Comparison of ENCODE assay signal across 1 cellular context in the genomic region with DNA sequence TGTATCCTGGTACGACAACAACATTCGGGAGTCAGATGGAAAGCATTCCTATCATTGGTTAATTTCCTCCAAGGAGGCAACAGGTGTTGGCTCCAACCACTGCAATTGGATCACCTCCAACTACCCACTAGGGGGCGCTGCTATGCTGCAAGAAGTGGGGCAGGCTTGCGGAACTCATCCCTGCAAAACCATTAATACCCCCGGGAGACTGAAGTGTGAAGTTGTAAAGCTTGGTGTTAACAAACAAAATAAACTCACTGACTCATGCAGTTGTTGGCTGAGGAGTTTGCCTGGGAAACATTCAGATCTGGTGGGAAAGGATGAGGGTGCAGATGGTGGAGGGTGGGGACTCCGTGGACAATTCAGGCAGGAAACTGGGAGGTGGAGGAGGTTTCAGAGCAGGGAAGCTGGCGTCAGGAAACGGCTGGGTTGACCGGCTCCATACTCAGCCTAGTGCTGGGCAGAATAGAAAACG.
A peak's percentile ranks its signal among the peaks of the same experiment; 100 is the strongest.
TF ChIP-seq lines count a peak whose summit lies in the region.

No MANE protein-coding gene starts in this region.

TF ChIP-seq in HepG2, 621 proteins besides CTCF, POLR2A, EP300 and RAD21 (continued from another document):
- TF ChIP-seq NR0B2 (CRISPR knock-in tag; IDR thresholded peaks at IDR 0.05): peak; percentile 74; the same call in 1 of the 2 replicates
- TF ChIP-seq ZNF776 (CRISPR knock-in tag; IDR thresholded peaks at IDR 0.05): peak; percentile 57; the same call in 1 of the 2 replicates
- TF ChIP-seq DNMT3B (CRISPR knock-in tag; conservative IDR thresholded peaks at IDR 0.05): no peak
- peak; percentile 42; the same call in 1 of the 2 replicates for TF ChIP-seq CEBPG (CRISPR knock-in tag; IDR thresholded peaks at IDR 0.05)
- peak; percentile 92 for TF ChIP-seq STAG1 (CRISPR knock-in tag; IDR thresholded peaks at IDR 0.05)
- peak; percentile 11; the same call in 1 of the 2 replicates for TF ChIP-seq SP2 (CRISPR knock-in tag; IDR thresholded peaks at IDR 0.05)
- 0 out of 2 replicates have a peak, but pooled peaks have one; percentile 16 for TF ChIP-seq JUNB (CRISPR knock-in tag; IDR thresholded peaks at IDR 0.05; ENCODE audit: borderline replicate concordance)
- TF ChIP-seq ZSCAN25 (CRISPR knock-in tag; IDR thresholded peaks at IDR 0.05): peak; percentile 69; the same call in 1 of the 2 replicates
- TF ChIP-seq REPIN1 (CRISPR knock-in tag; IDR thresholded peaks at IDR 0.05; ENCODE audit: borderline replicate concordance, low read depth): peak; percentile 23; the same call in 1 of the 2 replicates
- TF ChIP-seq ZNF547 (CRISPR knock-in tag; IDR thresholded peaks at IDR 0.05): 0 out of 2 replicates have a peak, but pooled peaks have one; percentile 33
- 0 out of 2 replicates have a peak, but pooled peaks have one; percentile 30 for TF ChIP-seq CEBPB (IDR thresholded peaks at IDR 0.05; ENCODE audit: borderline replicate concordance, low read depth, low read length)
- TF ChIP-seq CBX1 (IDR thresholded peaks at IDR 0.05; ENCODE audit: low read depth): no peak
- peak; percentile 32 for TF ChIP-seq XRCC5 (optimal IDR thresholded peaks at IDR 0.05; ENCODE audit: low read length)
- peak; percentile 60 for TF ChIP-seq ZFP36 (IDR thresholded peaks at IDR 0.05; ENCODE audit: borderline replicate concordance, low read depth, low read length, partially characterized antibody)
- no peak for TF ChIP-seq NONO (IDR thresholded peaks at IDR 0.05)
- peak; percentile 43; the same call in 1 of the 2 replicates for TF ChIP-seq NONO (CRISPR knock-in tag; conservative IDR thresholded peaks at IDR 0.05)
